In the genomic region with DNA sequence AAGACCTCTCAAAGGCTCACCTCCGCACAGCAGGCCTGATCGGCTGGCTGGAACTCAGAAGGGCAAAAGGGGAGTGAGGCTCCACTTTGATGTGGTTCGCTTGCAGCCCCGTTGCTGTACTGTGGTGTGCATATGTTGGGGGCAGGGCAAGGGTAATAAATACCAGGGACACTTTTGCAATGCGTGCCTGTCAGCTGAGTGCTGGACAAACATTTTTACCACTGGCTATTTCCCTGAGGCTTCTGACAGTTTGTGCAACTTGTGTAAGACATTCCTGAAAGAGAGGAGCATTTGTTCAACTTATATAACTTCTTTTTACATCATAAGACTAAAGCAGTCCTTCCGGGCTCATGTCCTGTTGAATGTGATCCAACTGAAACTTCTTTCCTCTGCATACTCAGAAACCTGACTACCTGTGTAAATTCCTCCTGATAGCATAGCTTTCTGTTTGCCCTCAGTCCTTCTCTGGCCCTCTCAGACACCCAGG, we compare ENCODE assay signal across 10 cellular contexts.
A peak's percentile ranks its signal among the peaks of the same experiment; 100 is the strongest.
DNase-seq lines count a peak whose midpoint lies in the region; ATAC-seq and TF ChIP-seq lines count a peak whose summit lies in the region.
"Had no signal": no experiment of that assay in that cellular context is flagged by ENCODE, and none has a peak within 500 bp of the region (broad histone marks: within the 10 kb centered on the region; RNA-seq: fewer than 3 reads in every experiment).

No MANE protein-coding gene starts in this region.

- WGBS in mesodermal cell (ENCODE audit: insufficient coverage in 2 of 2), 2 experiments, result 63 to 75% methylated on average over 2 to 3 of the region's 6 CpGs

- no peak overlapping the region for H3K27ac Mint-ChIP-seq in MCF 10A (ENCODE audit: low read depth, unreplicated experiment)

- TF ChIP-seq CTCF in AG10803 (conservative IDR thresholded peaks at IDR 0.05; ENCODE audit: low read length) (no peak), MCF 10A (IDR thresholded peaks at IDR 0.05; ENCODE audit: unreplicated experiment) (no peak), GM20000 (IDR thresholded peaks at IDR 0.05; ENCODE audit: extremely low read depth, missing control alignments) (no peak)

- no peaks in the 10 kb centered on the region for H3K9me3 Mint-ChIP-seq in MCF 10A (ENCODE audit: unreplicated experiment)

- no TSS peak for BruUV-seq in MCF 10A (replicated peaks; lab: Mats Ljungman, UMichigan)

- DNase-seq in AG10803 (ENCODE audit: low read depth), result peak; percentile 72
- DNase-seq in HT-29 (ENCODE audit: low spot score), result peak; percentile 92
- DNase-seq in MCF 10A (ENCODE audit: unreplicated experiment), result peak; percentile 53
- no peak for DNase-seq in GM20000 (ENCODE audit: low spot score)
- no peak for DNase-seq in activated naive CD4-positive, alpha-beta T cell treated with Interleukin-2 at 50 U/mL for 16 hours
- no peak for DNase-seq in NCI-H1694 treated with DMSO at 0.1 percent for 48 hours (lab: John Stamatoyannopoulos, UW)
- DNase-seq: NCI-H1092; stimulated activated CD4-positive, alpha-beta T cell treated with anti-CD3 and anti-CD28 coated beads, Interleukin-2, amount 100 ng/mL, for 48 hours had no signal

- H3K4me3 ChIP-seq in AG10803 (ENCODE audit: low read length) (no peak overlapping the region), mesodermal cell (ENCODE audit: extremely low read depth, insufficient read depth, low read length, poor library complexity, severe bottlenecking) (no peak overlapping the region)

- CTCF ChIA-PET in MCF 10A (lab: Yijun Ruan, JAX), result interaction anchor here (1.1 to 1.3 kb wide), 2 partner anchors 65 to 88 kb away, joined by 3 to 4 read pairs; no protein-coding TSS in a partner anchor

- H3K36me3 Mint-ChIP-seq in MCF 10A (ENCODE audit: insufficient read depth, unreplicated experiment), result peaks cover 8% of the 10 kb centered on the region

- peaks cover 22% of the 10 kb centered on the region for H3K4me1 Mint-ChIP-seq in MCF 10A (ENCODE audit: insufficient read depth, unreplicated experiment)

- no peaks in the 10 kb centered on the region for H3K36me3 ChIP-seq in mesodermal cell (ENCODE audit: control insufficient read depth, insufficient read depth, low read length)

- peak overlapping the region; percentile 57 for H3K27ac ChIP-seq in mesodermal cell (ENCODE audit: low read depth, low read length, severe bottlenecking)

- intact Hi-C loops in MCF 10A (cut with micrococcal nuclease), result no loop called here

- no peak for ATAC-seq in HG03097 (IDR thresholded peaks at IDR 0.05; ENCODE audit: low FRiP score, unreplicated experiment)

- POLR2A ChIA-PET in MCF 10A (lab: Yijun Ruan, JAX), result interaction anchor here (0.6 to 0.9 kb wide), 2 partner anchors 9 to 74 kb away, joined by 3 to 4 read pairs; no protein-coding TSS in a partner anchor

- H3K4me1 ChIP-seq in mesodermal cell (ENCODE audit: control insufficient read depth, insufficient read depth, low read length, poor library complexity, severe bottlenecking), result peaks cover 19% of the 10 kb centered on the region

- H3K4me3 Mint-ChIP-seq in MCF 10A (ENCODE audit: unreplicated experiment), result no peak overlapping the region

- H3K27me3 Mint-ChIP-seq in MCF 10A (ENCODE audit: insufficient read depth, unreplicated experiment), result no peaks in the 10 kb centered on the region

- H3K9me3 ChIP-seq in mesodermal cell (ENCODE audit: control insufficient read depth, low read length), result no peaks in the 10 kb centered on the region

Comparison
In these comparisons a context has a peak if more than half of its experiments do, and no peak if none do; other contexts are left out.
1. DNase-seq: peak in AG10803 (single experiment), HT-29 (single experiment) and MCF 10A (single experiment); none in GM20000 (single experiment), activated naive CD4-positive, alpha-beta T cell treated with Interleukin-2 at 50 U/mL for 16 hours (single experiment) and NCI-H1694 treated with DMSO at 0.1 percent for 48 hours (single experiment).